ENCODE assay signal across 28 cellular contexts in genomic region chr1:70941563-70941962, GRCh38.
"Had no signal": no experiment of that assay in that cellular context is flagged by ENCODE, and none has a peak within 500 bp of the region (broad histone marks: within the 10 kb centered on the region; RNA-seq: fewer than 3 reads in every experiment).

No MANE protein-coding gene starts in this region.

- H3K4me1 Mint-ChIP-seq: activated CD4-positive, alpha-beta T cell treated with anti-CD3 and anti-CD28 coated beads, Interleukin-2, amount 10 ng/mL, durations not matched to agents 24 days and 14 days; activated CD8-positive, alpha-beta memory T cell treated with anti-CD3 and anti-CD28 coated beads, Interleukin-2, amount 10 ng/mL, durations not matched to agents 7 days and 5 days; activated naive CD4-positive, alpha-beta T cell treated with anti-CD3 and anti-CD28 coated beads, Interleukin-2, amount 50 U/mL, for 24 hours; brain; central memory CD8-positive, alpha-beta T cell; T-helper 17 cell; WTC11 had no signal

- DNase-seq: activated CD4-positive, alpha-beta T cell treated with anti-CD3 and anti-CD28 coated beads, Interleukin-2, amount 10 ng/mL, durations not matched to agents 24 days and 14 days; activated CD4-positive, alpha-beta T cell treated with anti-CD3 and anti-CD28 coated beads, Interleukin-2, amount 50 U/mL, for 48 hours; activated CD4-positive, CD25-positive, alpha-beta regulatory T cell treated with anti-CD3 and anti-CD28 coated beads, Interleukin-2, amount 50 U/mL, for 72 hours; activated CD8-positive, alpha-beta memory T cell treated with anti-CD3 and anti-CD28 coated beads, Interleukin-2, amount 10 ng/mL, durations not matched to agents 7 days and 5 days; activated effector memory CD4-positive, alpha-beta T cell treated with Interleukin-2 at 50 U/mL for 16 hours; activated naive CD4-positive, alpha-beta T cell; activated T-cell treated with anti-CD3 and anti-CD28 coated beads, Interleukin-2, amount 50 U/mL, for 24 hours; amniotic stem cell; Karpas-422; MM.1S; NCI-H1105; NCI-H1436; NCI-H1694 treated with DMSO at 0.1 percent for 48 hours; NCI-H2029 treated with DMSO at 0.1 percent for 48 hours; NCI-H510A treated with DMSO at 0.1 percent for 48 hours; NCI-H69; Peyer's patch; SHP77; T-helper 17 cell; T-helper 9 cell had no signal

- H3K36me3 ChIP-seq: ascending aorta, Peyer's patch, SJSA1 had no signal

- H3K27me3 Mint-ChIP-seq: activated CD4-positive, alpha-beta T cell treated with anti-CD3 and anti-CD28 coated beads, Interleukin-2, amount 10 ng/mL, durations not matched to agents 24 days and 14 days; activated CD8-positive, alpha-beta memory T cell treated with anti-CD3 and anti-CD28 coated beads, Interleukin-2, amount 10 ng/mL, durations not matched to agents 7 days and 5 days; activated naive CD4-positive, alpha-beta T cell treated with anti-CD3 and anti-CD28 coated beads, Interleukin-2, amount 50 U/mL, for 24 hours; activated T-cell treated with anti-CD3 and anti-CD28 coated beads, Interleukin-2, amount 50 U/mL, for 24 hours; central memory CD8-positive, alpha-beta T cell; T-helper 17 cell had no signal

- H3K27me3 ChIP-seq: ascending aorta, Peyer's patch, SJSA1 had no signal

- H3K4me1 ChIP-seq: ascending aorta, Peyer's patch, SJSA1 had no signal

- H3K4me3 ChIP-seq: ascending aorta, Peyer's patch, SJSA1 had no signal

- H3K9me3 Mint-ChIP-seq: activated CD4-positive, alpha-beta T cell treated with anti-CD3 and anti-CD28 coated beads, Interleukin-2, amount 10 ng/mL, durations not matched to agents 24 days and 14 days; activated naive CD4-positive, alpha-beta T cell treated with anti-CD3 and anti-CD28 coated beads, Interleukin-2, amount 50 U/mL, for 24 hours; activated T-helper 1 cell treated with anti-CD3 and anti-CD28 coated beads, Interleukin-12 subunit alpha, Interleukin-12 subunit beta, Interleukin-2, Interleukin-4 antibody, amounts not matched to agents 30 ng/mL and 10 ng/mL and 1 ng/mL, durations not matched to agents 14 hours and 24 hours and 36 hours had no signal

- H3K27ac Mint-ChIP-seq: activated CD4-positive, alpha-beta T cell treated with anti-CD3 and anti-CD28 coated beads, Interleukin-2, amount 10 ng/mL, durations not matched to agents 24 days and 14 days; activated CD8-positive, alpha-beta memory T cell treated with anti-CD3 and anti-CD28 coated beads, Interleukin-2, amount 10 ng/mL, durations not matched to agents 7 days and 5 days; activated naive CD4-positive, alpha-beta T cell treated with anti-CD3 and anti-CD28 coated beads, Interleukin-2, amount 50 U/mL, for 24 hours; activated T-cell treated with anti-CD3 and anti-CD28 coated beads, Interleukin-2, amount 50 U/mL, for 24 hours; activated T-helper 1 cell treated with anti-CD3 and anti-CD28 coated beads, Interleukin-12 subunit alpha, Interleukin-12 subunit beta, Interleukin-2, Interleukin-4 antibody, amounts not matched to agents 30 ng/mL and 10 ng/mL and 1 ng/mL, durations not matched to agents 14 hours and 24 hours and 36 hours; brain; T-helper 17 cell; WTC11 had no signal

- H3K4me3 Mint-ChIP-seq: activated CD4-positive, alpha-beta T cell treated with anti-CD3 and anti-CD28 coated beads, Interleukin-2, amount 10 ng/mL, durations not matched to agents 24 days and 14 days; activated CD8-positive, alpha-beta memory T cell treated with anti-CD3 and anti-CD28 coated beads, Interleukin-2, amount 10 ng/mL, durations not matched to agents 7 days and 5 days; activated naive CD4-positive, alpha-beta T cell treated with anti-CD3 and anti-CD28 coated beads, Interleukin-2, amount 50 U/mL, for 24 hours; activated T-cell treated with anti-CD3 and anti-CD28 coated beads, Interleukin-2, amount 50 U/mL, for 24 hours; activated T-helper 1 cell treated with anti-CD3 and anti-CD28 coated beads, Interleukin-12 subunit alpha, Interleukin-12 subunit beta, Interleukin-2, Interleukin-4 antibody, amounts not matched to agents 30 ng/mL and 10 ng/mL and 1 ng/mL, durations not matched to agents 14 hours and 24 hours and 36 hours; brain; central memory CD8-positive, alpha-beta T cell; T-helper 17 cell; WTC11 had no signal

- H3K36me3 Mint-ChIP-seq: activated CD8-positive, alpha-beta memory T cell treated with anti-CD3 and anti-CD28 coated beads, Interleukin-2, amount 10 ng/mL, durations not matched to agents 7 days and 5 days; activated naive CD4-positive, alpha-beta T cell treated with anti-CD3 and anti-CD28 coated beads, Interleukin-2, amount 50 U/mL, for 24 hours; brain had no signal

- H3K9me3 ChIP-seq: ascending aorta, Peyer's patch, SJSA1 had no signal

- ATAC-seq: activated CD8-positive, alpha-beta memory T cell treated with anti-CD3 and anti-CD28 coated beads, Interleukin-2, amount 10 ng/mL, durations not matched to agents 7 days and 5 days; T-helper 17 cell; WTC11 had no signal

- H3K27ac ChIP-seq: ascending aorta, Peyer's patch, RWPE1, SJSA1 had no signal
